Comparison of ENCODE assay signal across 1 cellular context in the genomic region with DNA sequence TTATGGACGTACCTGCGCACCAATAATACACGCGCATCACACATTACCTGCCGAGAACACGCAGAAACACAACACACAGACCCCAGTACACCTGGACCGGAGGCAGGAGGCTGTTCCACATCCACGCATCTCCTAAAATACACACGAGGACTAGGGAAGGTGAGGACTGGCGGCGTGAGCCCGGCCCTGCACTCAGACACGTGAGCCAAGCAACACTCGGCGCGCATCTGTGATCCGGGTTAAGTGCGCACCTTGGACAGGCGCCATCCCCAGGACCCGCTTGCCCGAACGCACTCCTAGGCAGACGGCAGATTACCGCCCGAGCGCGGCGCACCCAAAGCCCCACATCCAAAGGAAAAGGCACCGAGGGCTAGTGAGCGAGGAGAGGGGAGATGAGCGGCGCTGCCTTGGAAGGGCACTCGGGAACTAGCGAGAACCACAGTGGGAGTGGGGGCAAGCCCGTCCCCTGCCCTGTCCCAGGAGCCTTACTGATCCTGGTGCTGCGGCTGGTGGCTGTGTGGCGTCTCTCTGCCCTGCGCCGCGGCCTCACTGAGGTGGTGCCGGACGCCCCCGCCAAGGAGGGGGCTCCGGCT.
TF ChIP-seq lines count a peak whose summit lies in the region.

No MANE protein-coding gene starts in this region.

TF ChIP-seq in HEK293, 187 proteins besides CTCF, POLR2A, EP300 and RAD21 (continued from another document and continues in another):
- TF ChIP-seq ZNF548 (tag by site-specific recombination; IDR thresholded peaks at IDR 0.05) (no peak), KLF8 (tag by site-specific recombination; IDR thresholded peaks at IDR 0.05) (peak; percentile 28; the same call in 1 of the 2 replicates), ZXDB (tag by site-specific recombination; IDR thresholded peaks at IDR 0.05) (0 out of 2 replicates have a peak, but pooled peaks have one; percentile 36), ZNF792 (tag by site-specific recombination; IDR thresholded peaks at IDR 0.05) (0 out of 2 replicates have a peak, but pooled peaks have one; percentile 20), ZNF692 (tag by site-specific recombination; IDR thresholded peaks at IDR 0.05) (0 out of 2 replicates have a peak, but pooled peaks have one; percentile 12), ZEB2 (tag by site-specific recombination; IDR thresholded peaks at IDR 0.05) (peak; percentile 53; the same call in 1 of the 2 replicates), SP2 (tag by site-specific recombination; IDR thresholded peaks at IDR 0.05) (no peak), ZNF37A (tag by site-specific recombination; IDR thresholded peaks at IDR 0.05) (no peak), ZNF501 (tag by site-specific recombination; IDR thresholded peaks at IDR 0.05) (peak; percentile 93), ZSCAN30 (tag by site-specific recombination; IDR thresholded peaks at IDR 0.05) (0 out of 2 replicates have a peak, but pooled peaks have one; percentile 15), YY1 (tag by site-specific recombination; IDR thresholded peaks at IDR 0.05) (no peak), ZNF211 (tag by site-specific recombination; IDR thresholded peaks at IDR 0.05; ENCODE audit: low read depth) (no peak), FEZF1 (tag by site-specific recombination; IDR thresholded peaks at IDR 0.05) (no peak), ZBTB17 (tag by site-specific recombination; IDR thresholded peaks at IDR 0.05) (peak; percentile 98), WT1 (tag by site-specific recombination; IDR thresholded peaks at IDR 0.05) (no peak), TRIM28 (IDR thresholded peaks at IDR 0.05; ENCODE audit: borderline replicate concordance, low read length) (no peak), ATF2 (tag by site-specific recombination; IDR thresholded peaks at IDR 0.05; ENCODE audit: low read depth) (no peak), ZSCAN16 (tag by site-specific recombination; IDR thresholded peaks at IDR 0.05) (peak; percentile 9; the same call in 1 of the 2 replicates), ZFP37 (tag by site-specific recombination; IDR thresholded peaks at IDR 0.05) (peak; percentile 84), REST (tag by site-specific recombination; IDR thresholded peaks at IDR 0.05) (peak; percentile 93), ZNF777 (tag by site-specific recombination; IDR thresholded peaks at IDR 0.05; ENCODE audit: borderline replicate concordance) (peak; percentile 62), ZNF654 (tag by site-specific recombination; IDR thresholded peaks at IDR 0.05; ENCODE audit: low read depth) (no peak), ZNF423 (tag by site-specific recombination; IDR thresholded peaks at IDR 0.05) (no peak), ZNF112 (tag by site-specific recombination; IDR thresholded peaks at IDR 0.05) (no peak), ZNF670 (tag by site-specific recombination; IDR thresholded peaks at IDR 0.05; ENCODE audit: low read depth) (no peak), ZNF19 (tag by site-specific recombination; IDR thresholded peaks at IDR 0.05; ENCODE audit: low read depth) (no peak), ZNF76 (tag by site-specific recombination; IDR thresholded peaks at IDR 0.05; ENCODE audit: borderline replicate concordance, low read depth) (peak; percentile 47; the same call in 1 of the 2 replicates), KLF7 (tag by site-specific recombination; IDR thresholded peaks at IDR 0.05; ENCODE audit: borderline replicate concordance) (no peak), ZNF561 (tag by site-specific recombination; IDR thresholded peaks at IDR 0.05; ENCODE audit: borderline replicate concordance) (0 out of 2 replicates have a peak, but pooled peaks have one; percentile 21), ZNF398 (tag by site-specific recombination; IDR thresholded peaks at IDR 0.05) (peak; percentile 25; the same call in 1 of the 2 replicates), SALL2 (tag by site-specific recombination; IDR thresholded peaks at IDR 0.05; ENCODE audit: borderline replicate concordance) (no peak), ZNF830 (tag by site-specific recombination; IDR thresholded peaks at IDR 0.05; ENCODE audit: low read depth) (no peak), HOXC10 (CRISPR knock-in tag; IDR thresholded peaks at IDR 0.05) (no peak), ZBTB48 (tag by site-specific recombination; IDR thresholded peaks at IDR 0.05) (0 out of 2 replicates have a peak, but pooled peaks have one; percentile 26)
- TF ChIP-seq, protein P1, sequence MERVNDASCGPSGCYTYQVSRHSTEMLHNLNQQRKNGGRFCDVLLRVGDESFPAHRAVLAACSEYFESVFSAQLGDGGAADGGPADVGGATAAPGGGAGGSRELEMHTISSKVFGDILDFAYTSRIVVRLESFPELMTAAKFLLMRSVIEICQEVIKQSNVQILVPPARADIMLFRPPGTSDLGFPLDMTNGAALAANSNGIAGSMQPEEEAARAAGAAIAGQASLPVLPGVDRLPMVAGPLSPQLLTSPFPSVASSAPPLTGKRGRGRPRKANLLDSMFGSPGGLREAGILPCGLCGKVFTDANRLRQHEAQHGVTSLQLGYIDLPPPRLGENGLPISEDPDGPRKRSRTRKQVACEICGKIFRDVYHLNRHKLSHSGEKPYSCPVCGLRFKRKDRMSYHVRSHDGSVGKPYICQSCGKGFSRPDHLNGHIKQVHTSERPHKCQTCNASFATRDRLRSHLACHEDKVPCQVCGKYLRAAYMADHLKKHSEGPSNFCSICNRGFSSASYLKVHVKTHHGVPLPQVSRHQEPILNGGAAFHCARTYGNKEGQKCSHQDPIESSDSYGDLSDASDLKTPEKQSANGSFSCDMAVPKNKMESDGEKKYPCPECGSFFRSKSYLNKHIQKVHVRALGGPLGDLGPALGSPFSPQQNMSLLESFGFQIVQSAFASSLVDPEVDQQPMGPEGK (tag by site-specific recombination; IDR thresholded peaks at IDR 0.05) = peak; percentile 95
- TF ChIP-seq, protein P2, sequence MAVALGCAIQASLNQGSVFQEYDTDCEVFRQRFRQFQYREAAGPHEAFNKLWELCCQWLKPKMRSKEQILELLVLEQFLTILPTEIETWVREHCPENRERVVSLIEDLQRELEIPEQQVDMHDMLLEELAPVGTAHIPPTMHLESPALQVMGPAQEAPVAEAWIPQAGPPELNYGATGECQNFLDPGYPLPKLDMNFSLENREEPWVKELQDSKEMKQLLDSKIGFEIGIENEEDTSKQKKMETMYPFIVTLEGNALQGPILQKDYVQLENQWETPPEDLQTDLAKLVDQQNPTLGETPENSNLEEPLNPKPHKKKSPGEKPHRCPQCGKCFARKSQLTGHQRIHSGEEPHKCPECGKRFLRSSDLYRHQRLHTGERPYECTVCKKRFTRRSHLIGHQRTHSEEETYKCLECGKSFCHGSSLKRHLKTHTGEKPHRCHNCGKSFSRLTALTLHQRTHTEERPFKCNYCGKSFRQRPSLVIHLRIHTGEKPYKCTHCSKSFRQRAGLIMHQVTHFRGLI (tag by site-specific recombination; IDR thresholded peaks at IDR 0.05) = no peak
- TF ChIP-seq, protein P3, sequence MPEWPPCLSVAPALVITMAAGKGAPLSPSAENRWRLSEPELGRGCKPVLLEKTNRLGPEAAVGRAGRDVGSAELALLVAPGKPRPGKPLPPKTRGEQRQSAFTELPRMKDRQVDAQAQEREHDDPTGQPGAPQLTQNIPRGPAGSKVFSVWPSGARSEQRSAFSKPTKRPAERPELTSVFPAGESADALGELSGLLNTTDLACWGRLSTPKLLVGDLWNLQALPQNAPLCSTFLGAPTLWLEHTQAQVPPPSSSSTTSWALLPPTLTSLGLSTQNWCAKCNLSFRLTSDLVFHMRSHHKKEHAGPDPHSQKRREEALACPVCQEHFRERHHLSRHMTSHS (tag by site-specific recombination; IDR thresholded peaks at IDR 0.05) = no peak
- TF ChIP-seq, protein P4, sequence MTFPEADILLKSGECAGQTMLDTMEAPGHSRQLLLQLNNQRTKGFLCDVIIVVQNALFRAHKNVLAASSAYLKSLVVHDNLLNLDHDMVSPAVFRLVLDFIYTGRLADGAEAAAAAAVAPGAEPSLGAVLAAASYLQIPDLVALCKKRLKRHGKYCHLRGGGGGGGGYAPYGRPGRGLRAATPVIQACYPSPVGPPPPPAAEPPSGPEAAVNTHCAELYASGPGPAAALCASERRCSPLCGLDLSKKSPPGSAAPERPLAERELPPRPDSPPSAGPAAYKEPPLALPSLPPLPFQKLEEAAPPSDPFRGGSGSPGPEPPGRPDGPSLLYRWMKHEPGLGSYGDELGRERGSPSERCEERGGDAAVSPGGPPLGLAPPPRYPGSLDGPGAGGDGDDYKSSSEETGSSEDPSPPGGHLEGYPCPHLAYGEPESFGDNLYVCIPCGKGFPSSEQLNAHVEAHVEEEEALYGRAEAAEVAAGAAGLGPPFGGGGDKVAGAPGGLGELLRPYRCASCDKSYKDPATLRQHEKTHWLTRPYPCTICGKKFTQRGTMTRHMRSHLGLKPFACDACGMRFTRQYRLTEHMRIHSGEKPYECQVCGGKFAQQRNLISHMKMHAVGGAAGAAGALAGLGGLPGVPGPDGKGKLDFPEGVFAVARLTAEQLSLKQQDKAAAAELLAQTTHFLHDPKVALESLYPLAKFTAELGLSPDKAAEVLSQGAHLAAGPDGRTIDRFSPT (tag by site-specific recombination; IDR thresholded peaks at IDR 0.05) = peak; percentile 60; the same call in 1 of the 2 replicates
- TF ChIP-seq, protein P5, sequence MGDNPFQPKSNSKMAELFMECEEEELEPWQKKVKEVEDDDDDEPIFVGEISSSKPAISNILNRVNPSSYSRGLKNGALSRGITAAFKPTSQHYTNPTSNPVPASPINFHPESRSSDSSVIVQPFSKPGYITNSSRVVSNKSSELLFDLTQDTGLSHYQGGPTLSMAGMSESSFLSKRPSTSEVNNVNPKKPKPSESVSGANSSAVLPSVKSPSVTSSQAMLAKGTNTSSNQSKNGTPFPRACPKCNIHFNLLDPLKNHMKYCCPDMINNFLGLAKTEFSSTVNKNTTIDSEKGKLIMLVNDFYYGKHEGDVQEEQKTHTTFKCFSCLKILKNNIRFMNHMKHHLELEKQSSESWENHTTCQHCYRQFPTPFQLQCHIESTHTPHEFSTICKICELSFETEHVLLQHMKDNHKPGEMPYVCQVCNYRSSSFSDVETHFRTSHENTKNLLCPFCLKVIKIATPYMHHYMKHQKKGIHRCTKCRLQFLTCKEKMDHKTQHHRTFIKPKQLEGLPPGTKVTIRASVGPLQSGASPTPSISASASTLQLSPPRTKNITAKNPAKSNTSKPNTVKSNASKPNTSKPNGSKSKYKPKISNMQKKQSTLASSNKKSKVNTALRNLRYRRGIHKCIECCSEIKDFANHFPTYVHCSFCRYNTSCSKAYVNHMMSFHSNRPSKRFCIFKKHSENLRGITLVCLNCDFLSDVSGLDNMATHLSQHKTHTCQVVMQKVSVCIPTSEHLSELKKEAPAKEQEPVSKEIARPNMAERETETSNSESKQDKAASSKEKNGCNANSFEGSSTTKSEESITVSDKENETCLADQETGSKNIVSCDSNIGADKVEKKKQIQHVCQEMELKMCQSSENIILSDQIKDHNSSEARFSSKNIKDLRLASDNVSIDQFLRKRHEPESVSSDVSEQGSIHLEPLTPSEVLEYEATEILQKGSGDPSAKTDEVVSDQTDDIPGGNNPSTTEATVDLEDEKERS (tag by site-specific recombination; IDR thresholded peaks at IDR 0.05) = peak; percentile 7; the same call in 1 of the 2 replicates
